Comparison of ENCODE assay signal across 1 cellular context in genomic region chr9:136441681-136442245, GRCh38.
TF ChIP-seq lines count a peak whose summit lies in the region.

No MANE protein-coding gene starts in this region.

TF ChIP-seq in HepG2, 621 proteins besides CTCF, POLR2A, EP300 and RAD21 (continued from another document):
- TF ChIP-seq ZNF629 (CRISPR knock-in tag; conservative IDR thresholded peaks at IDR 0.05) (no peak), ZNF296 (CRISPR knock-in tag; conservative IDR thresholded peaks at IDR 0.05) (0 out of 2 replicates have a peak, but pooled peaks have one; percentile 33), ATF7 (IDR thresholded peaks at IDR 0.05) (no peak), ATF7 (CRISPR knock-in tag; IDR thresholded peaks at IDR 0.05) (no peak), YEATS4 (CRISPR knock-in tag; IDR thresholded peaks at IDR 0.05; ENCODE audit: borderline replicate concordance) (no peak), UBTF (CRISPR knock-in tag; IDR thresholded peaks at IDR 0.05) (peak; percentile 74), NFIB (CRISPR knock-in tag; IDR thresholded peaks at IDR 0.05; ENCODE audit: borderline replicate concordance) (no peak), DZIP1 (CRISPR knock-in tag; IDR thresholded peaks at IDR 0.05) (0 out of 2 replicates have a peak, but pooled peaks have one; percentile 58), AGO2 (optimal IDR thresholded peaks at IDR 0.05; ENCODE audit: low read depth, low read length) (peak; percentile 43), HOXA9 (CRISPR knock-in tag; IDR thresholded peaks at IDR 0.05; ENCODE audit: borderline replicate concordance) (no peak), HOXA7 (CRISPR knock-in tag; IDR thresholded peaks at IDR 0.05) (no peak), ZNF138 (CRISPR knock-in tag; IDR thresholded peaks at IDR 0.05; ENCODE audit: low read depth) (no peak), MYPOP (CRISPR knock-in tag; IDR thresholded peaks at IDR 0.05) (peak; percentile 28; the same call in 1 of the 2 replicates), SRSF4 (IDR thresholded peaks at IDR 0.05; ENCODE audit: low read depth, low read length, poor library complexity, severe bottlenecking) (no peak), ZNF496 (CRISPR knock-in tag; IDR thresholded peaks at IDR 0.05; ENCODE audit: insufficient replicate concordance) (no peak), FIP1L1 (IDR thresholded peaks at IDR 0.05; ENCODE audit: borderline replicate concordance, insufficient read depth, low read depth, low read length) (no peak), ZNF746 (CRISPR knock-in tag; IDR thresholded peaks at IDR 0.05) (0 out of 2 replicates have a peak, but pooled peaks have one; percentile 39), RELA (CRISPR knock-in tag; IDR thresholded peaks at IDR 0.05) (no peak), PHB2 (IDR thresholded peaks at IDR 0.05; ENCODE audit: partially characterized antibody) (no peak), TMF1 (CRISPR knock-in tag; IDR thresholded peaks at IDR 0.05; ENCODE audit: low read depth) (no peak), SOX6 (IDR thresholded peaks at IDR 0.05) (no peak), SOX6 (CRISPR knock-in tag; IDR thresholded peaks at IDR 0.05) (no peak), ZIK1 (CRISPR knock-in tag; IDR thresholded peaks at IDR 0.05; ENCODE audit: borderline replicate concordance, low read depth) (no peak), ZBTB25 (CRISPR knock-in tag; IDR thresholded peaks at IDR 0.05) (no peak), CBX5 (CRISPR knock-in tag; IDR thresholded peaks at IDR 0.05; ENCODE audit: borderline replicate concordance) (no peak; the same call in 1 of the 2 replicates), HDAC1 (CRISPR knock-in tag; IDR thresholded peaks at IDR 0.05) (peak; percentile 48; the same call in 1 of the 2 replicates), CSRNP2 (CRISPR knock-in tag; conservative IDR thresholded peaks at IDR 0.05; ENCODE audit: low read depth) (no peak)
- TF ChIP-seq, protein P1, sequence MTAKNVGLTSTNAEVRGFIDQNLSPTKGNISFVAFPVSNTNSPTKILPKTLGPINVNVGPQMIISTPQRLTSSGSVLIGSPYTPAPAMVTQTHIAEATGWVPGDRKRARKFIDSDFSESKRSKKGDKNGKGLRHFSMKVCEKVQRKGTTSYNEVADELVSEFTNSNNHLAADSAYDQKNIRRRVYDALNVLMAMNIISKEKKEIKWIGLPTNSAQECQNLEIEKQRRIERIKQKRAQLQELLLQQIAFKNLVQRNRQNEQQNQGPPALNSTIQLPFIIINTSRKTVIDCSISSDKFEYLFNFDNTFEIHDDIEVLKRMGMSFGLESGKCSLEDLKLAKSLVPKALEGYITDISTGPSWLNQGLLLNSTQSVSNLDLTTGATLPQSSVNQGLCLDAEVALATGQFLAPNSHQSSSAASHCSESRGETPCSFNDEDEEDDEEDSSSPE (CRISPR knock-in tag; IDR thresholded peaks at IDR 0.05): no peak
- TF ChIP-seq, protein P2, sequence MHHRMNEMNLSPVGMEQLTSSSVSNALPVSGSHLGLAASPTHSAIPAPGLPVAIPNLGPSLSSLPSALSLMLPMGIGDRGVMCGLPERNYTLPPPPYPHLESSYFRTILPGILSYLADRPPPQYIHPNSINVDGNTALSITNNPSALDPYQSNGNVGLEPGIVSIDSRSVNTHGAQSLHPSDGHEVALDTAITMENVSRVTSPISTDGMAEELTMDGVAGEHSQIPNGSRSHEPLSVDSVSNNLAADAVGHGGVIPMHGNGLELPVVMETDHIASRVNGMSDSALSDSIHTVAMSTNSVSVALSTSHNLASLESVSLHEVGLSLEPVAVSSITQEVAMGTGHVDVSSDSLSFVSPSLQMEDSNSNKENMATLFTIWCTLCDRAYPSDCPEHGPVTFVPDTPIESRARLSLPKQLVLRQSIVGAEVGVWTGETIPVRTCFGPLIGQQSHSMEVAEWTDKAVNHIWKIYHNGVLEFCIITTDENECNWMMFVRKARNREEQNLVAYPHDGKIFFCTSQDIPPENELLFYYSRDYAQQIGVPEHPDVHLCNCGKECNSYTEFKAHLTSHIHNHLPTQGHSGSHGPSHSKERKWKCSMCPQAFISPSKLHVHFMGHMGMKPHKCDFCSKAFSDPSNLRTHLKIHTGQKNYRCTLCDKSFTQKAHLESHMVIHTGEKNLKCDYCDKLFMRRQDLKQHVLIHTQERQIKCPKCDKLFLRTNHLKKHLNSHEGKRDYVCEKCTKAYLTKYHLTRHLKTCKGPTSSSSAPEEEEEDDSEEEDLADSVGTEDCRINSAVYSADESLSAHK (CRISPR knock-in tag; IDR thresholded peaks at IDR 0.05; ENCODE audit: borderline replicate concordance): no peak
